12 cellular contexts compared by ENCODE assay signal in the genomic region with DNA sequence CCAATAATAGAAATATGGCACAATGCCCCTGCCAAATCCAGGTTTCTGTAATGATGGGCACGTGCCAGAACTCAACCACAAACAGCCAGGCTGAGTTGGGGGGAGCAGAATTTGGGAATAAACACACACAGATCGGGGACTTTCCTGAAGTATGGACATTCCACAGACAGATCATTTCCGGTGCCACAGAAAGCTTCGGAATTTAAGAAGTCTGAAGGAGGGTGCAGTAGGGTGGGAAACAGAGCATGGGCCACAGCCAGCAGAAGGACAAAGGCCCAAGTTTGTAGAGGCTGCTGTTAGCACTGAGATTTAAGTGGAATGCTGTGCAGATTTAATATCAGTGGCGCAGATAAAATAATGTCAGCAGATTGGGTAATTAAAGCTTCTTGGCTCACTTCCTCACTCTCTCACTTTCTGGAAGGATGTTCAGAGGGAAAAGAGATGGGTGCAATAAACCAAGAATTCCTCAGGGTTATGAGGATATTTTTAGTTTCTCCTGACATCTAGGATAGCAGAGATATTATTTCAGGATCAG.
DNase-seq lines count a peak whose midpoint lies in the region; ATAC-seq, FAIRE-seq and TF ChIP-seq lines count a peak whose summit lies in the region.
"Had no signal": no experiment of that assay in that cellular context is flagged by ENCODE, and none has a peak within 500 bp of the region (broad histone marks: within the 10 kb centered on the region; RNA-seq: fewer than 3 reads in every experiment).

No MANE protein-coding gene starts in this region.

- H3K9me3 Mint-ChIP-seq in stimulated activated effector memory CD8-positive, alpha-beta T cell treated with anti-CD3 and anti-CD28 coated beads, Interleukin-12 subunit alpha, Interleukin-12 subunit beta, amount 100 ng/mL, for 72 hours = no peaks in the 10 kb centered on the region

- CTCF ChIA-PET in BJ (lab: Yijun Ruan, JAX) = interaction anchor here (0.6 to 1.5 kb wide), 5 partner anchors 11 to 164 kb away, joined by 3 to 6 read pairs (median 4); no protein-coding TSS in a partner anchor

- H3K36me3 Mint-ChIP-seq in stimulated activated effector memory CD8-positive, alpha-beta T cell treated with anti-CD3 and anti-CD28 coated beads, Interleukin-12 subunit alpha, Interleukin-12 subunit beta, amount 100 ng/mL, for 72 hours = no peaks in the 10 kb centered on the region
- H3K36me3 Mint-ChIP-seq: brain; CD4-positive, CD25-positive, alpha-beta regulatory T cell had no signal

- peaks cover 3 to 29% (median 24%) of the 10 kb centered on the region in 4 donors for H3K4me1 ChIP-seq in esophagus muscularis mucosa
- peaks cover 14% of the 10 kb centered on the region for H3K4me1 ChIP-seq in rectal smooth muscle tissue (ENCODE audit: control insufficient read depth, insufficient read depth, low read length)
- H3K4me1 ChIP-seq in testis = peaks cover 4% of the 10 kb centered on the region

- H3K4me3 Mint-ChIP-seq in stimulated activated effector memory CD8-positive, alpha-beta T cell treated with anti-CD3 and anti-CD28 coated beads, Interleukin-12 subunit alpha, Interleukin-12 subunit beta, amount 100 ng/mL, for 72 hours = no peak overlapping the region
- H3K4me3 Mint-ChIP-seq: CD4-positive, CD25-positive, alpha-beta regulatory T cell had no signal

- H3K27me3 ChIP-seq in BJ (ENCODE audit: control insufficient read depth, insufficient read depth, low read length) = no peaks in the 10 kb centered on the region
- H3K27me3 ChIP-seq in esophagus muscularis mucosa = no peaks in the 10 kb centered on the region
- no peaks in the 10 kb centered on the region for H3K27me3 ChIP-seq in rectal smooth muscle tissue (ENCODE audit: control insufficient read depth, insufficient read depth, low read length)
- no peaks in the 10 kb centered on the region for H3K27me3 ChIP-seq in testis

- peak; percentile 89 for DNase-seq in BJ (ENCODE audit: low read depth)
- DNase-seq in RCC 7860 (ENCODE audit: low spot score) = peak; percentile 60
- DNase-seq in esophagus muscularis mucosa (ENCODE audit: extremely low spot score) = peak; percentile 66
- DNase-seq in testis = no peak
- DNase-seq in NCI-H1694 treated with DMSO at 0.1 percent for 48 hours (lab: John Stamatoyannopoulos, UW) = no peak
- no peak for DNase-seq in stimulated activated effector memory CD8-positive, alpha-beta T cell treated with anti-CD3 and anti-CD28 coated beads, Interleukin-12 subunit alpha, Interleukin-12 subunit beta, amount 100 ng/mL, for 72 hours (ENCODE audit: low spot score in 2 of 2)
- DNase-seq: CD4-positive, CD25-positive, alpha-beta regulatory T cell; NCI-H187 had no signal

- no peaks in the 10 kb centered on the region for H3K4me1 Mint-ChIP-seq in stimulated activated effector memory CD8-positive, alpha-beta T cell treated with anti-CD3 and anti-CD28 coated beads, Interleukin-12 subunit alpha, Interleukin-12 subunit beta, amount 100 ng/mL, for 72 hours
- H3K4me1 Mint-ChIP-seq: CD4-positive, CD25-positive, alpha-beta regulatory T cell had no signal

- no peak overlapping the region for H3K9ac ChIP-seq in rectal smooth muscle tissue (ENCODE audit: low read length)

- no peak for ATAC-seq in HG03108 (IDR thresholded peaks at IDR 0.05; ENCODE audit: unreplicated experiment)
- no peak for ATAC-seq in stimulated activated effector memory CD8-positive, alpha-beta T cell treated with anti-CD3 and anti-CD28 coated beads, Interleukin-12 subunit alpha, Interleukin-12 subunit beta, amount 100 ng/mL, for 72 hours

- 40% methylated on average over 5 of the region's 5 CpGs for WGBS in esophagus muscularis mucosa
- 51 to 56% methylated on average over 4 to 5 of the region's 5 CpGs for WGBS in testis, 2 donors

- no peak overlapping the region for H3K27ac Mint-ChIP-seq in stimulated activated effector memory CD8-positive, alpha-beta T cell treated with anti-CD3 and anti-CD28 coated beads, Interleukin-12 subunit alpha, Interleukin-12 subunit beta, amount 100 ng/mL, for 72 hours
- H3K27ac Mint-ChIP-seq: CD4-positive, CD25-positive, alpha-beta regulatory T cell had no signal

- TF ChIP-seq CTCF in BJ (IDR thresholded peaks at IDR 0.05; ENCODE audit: insufficient read depth, low read depth, low read length) (no peak), esophagus muscularis mucosa (IDR thresholded peaks at IDR 0.05) (no peak), testis (IDR thresholded peaks at IDR 0.05) (no peak)

- H3K27ac ChIP-seq in esophagus muscularis mucosa (replicated peaks in 1 of 4) (peak overlapping the region; percentile 47 to 80 (median 61)), rectal smooth muscle tissue (ENCODE audit: low read depth, low read length) (peak overlapping the region; percentile 26), testis (peak overlapping the region in 1 of 2 donors; percentile 36)
- H3K27ac ChIP-seq: HL-60 had no signal

- no peaks in the 10 kb centered on the region for H3K9me3 ChIP-seq in esophagus muscularis mucosa
- H3K9me3 ChIP-seq in testis = no peaks in the 10 kb centered on the region

- intact Hi-C loops in esophagus muscularis mucosa (cut with DNase I) (no loop called here), testis (cut with DNase I; ENCODE audit: low total_unique reads) (no loop called here)

- no peak for TF ChIP-seq EP300 in esophagus muscularis mucosa (IDR thresholded peaks at IDR 0.05)

- peaks cover 26% of the 10 kb centered on the region for H3K36me3 ChIP-seq in BJ (ENCODE audit: control insufficient read depth, insufficient read depth, low read length)
- no peaks in the 10 kb centered on the region for H3K36me3 ChIP-seq in esophagus muscularis mucosa
- H3K36me3 ChIP-seq in rectal smooth muscle tissue (ENCODE audit: control insufficient read depth, insufficient read depth, low read length) = no peaks in the 10 kb centered on the region
- no peaks in the 10 kb centered on the region for H3K36me3 ChIP-seq in testis (ENCODE audit: low read depth, missing control alignments)

- TF ChIP-seq POLR2A in esophagus muscularis mucosa (IDR thresholded peaks at IDR 0.05; ENCODE audit: low read depth) = no peak
- TF ChIP-seq POLR2A in testis (IDR thresholded peaks at IDR 0.05) = no peak

- H3K4me3 ChIP-seq in BJ (ENCODE audit: low read depth, low read length) (no peak overlapping the region), esophagus muscularis mucosa (no peak overlapping the region), rectal smooth muscle tissue (ENCODE audit: low read length) (no peak overlapping the region), testis (no peak overlapping the region)

- POLR2A ChIA-PET in BJ (lab: Charles Lee) = interaction anchor here (1.0 kb wide), 1 partner anchor 14 kb away, joined by 4 read pairs; no protein-coding TSS in a partner anchor

- no peak for FAIRE-seq in RCC 7860 (lab: Jason Lieb, UNC)

Comparison
In these comparisons a context has a peak if more than half of its experiments do, and no peak if none do; other contexts are left out.
1. DNase-seq: peak in BJ (single experiment), RCC 7860 (single experiment) and esophagus muscularis mucosa (single experiment); none in testis (single experiment), NCI-H1694 treated with DMSO at 0.1 percent for 48 hours (single experiment) and stimulated activated effector memory CD8-positive, alpha-beta T cell treated with anti-CD3 and anti-CD28 coated beads, Interleukin-12 subunit alpha, Interleukin-12 subunit beta, amount 100 ng/mL, for 72 hours (0 of 2).